ENCODE assay signal across 8 cellular contexts in the genomic region with DNA sequence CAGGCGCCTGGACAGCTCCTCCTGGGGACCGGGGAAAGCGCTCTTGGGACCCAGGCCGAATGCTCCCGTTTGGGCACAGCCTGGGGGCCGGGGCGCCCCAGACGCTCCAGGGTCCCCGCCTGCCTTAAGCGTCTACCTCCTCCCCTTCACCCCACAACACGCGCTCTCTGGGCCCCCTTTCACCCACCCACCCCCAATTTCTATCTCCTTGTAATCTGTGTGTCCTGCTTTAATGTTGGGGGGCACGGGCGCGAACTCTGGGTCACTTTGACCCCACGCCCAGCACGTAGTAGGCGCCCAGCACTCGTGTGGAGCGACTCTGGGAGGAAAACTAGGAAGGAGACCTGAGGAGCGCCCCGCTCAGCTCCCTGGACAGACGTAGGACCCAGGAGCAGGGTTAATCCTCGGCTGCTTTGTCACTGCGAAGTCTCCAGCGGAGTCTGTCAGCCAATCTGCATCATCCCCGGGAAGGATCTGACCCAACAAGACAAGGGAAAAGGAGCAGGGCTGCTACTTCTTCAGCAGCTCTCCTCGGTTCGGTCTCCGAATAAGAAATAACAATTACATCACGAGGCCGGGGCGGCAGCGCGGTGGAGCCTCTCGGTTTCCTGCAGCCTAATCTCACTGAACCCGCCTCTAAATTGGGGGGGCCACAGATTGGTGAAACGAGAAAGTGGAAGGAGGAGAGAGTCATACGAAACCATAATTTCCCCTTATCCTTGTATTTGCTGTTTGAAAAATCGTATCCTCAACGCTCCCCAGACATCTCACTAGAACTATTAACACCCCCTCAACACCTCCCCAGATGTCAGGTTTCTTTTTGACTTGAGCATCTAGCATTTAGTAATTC. TPM values are rescaled to one million over a fixed set of nuclear protein-coding genes. Genes with fewer than 3 reads are reported as not detected.
DNase-seq lines count a peak whose midpoint lies in the region; ATAC-seq, FAIRE-seq and TF ChIP-seq lines count a peak whose summit lies in the region.

No MANE protein-coding gene starts in this region.

- H3K4me1 ChIP-seq in small intestine (ENCODE audit: control insufficient read depth in 2 of 2, insufficient read depth in 1 of 2, low read depth in 1 of 2, low read length in 1 of 2) = peaks cover 0 to 3% of the 10 kb centered on the region in 2 donors

- H3K4me3 Mint-ChIP-seq in immature natural killer cell = peak overlapping the region; percentile 92 to 98 (median 93)

- FAIRE-seq in bronchial epithelial cell (lab: Jason Lieb, UNC) = no peak
- FAIRE-seq in small intestine (lab: Jason Lieb, UNC) = no peak

- peak; percentile 31 for ATAC-seq in GM18907 (IDR thresholded peaks at IDR 0.05; ENCODE audit: unreplicated experiment)
- no peak for ATAC-seq in HG02588 (IDR thresholded peaks at IDR 0.05; ENCODE audit: unreplicated experiment)

- H3K36me3 Mint-ChIP-seq in immature natural killer cell = no peaks in the 10 kb centered on the region

- peak overlapping the region; percentile 84 for H3K27ac ChIP-seq in 22Rv1
- peak overlapping the region; percentile 89 to 94 for H3K27ac ChIP-seq in small intestine (ENCODE audit: low read depth in 1 of 2, low read length in 1 of 2)

- peaks cover 8 to 13% (median 11%) of the 10 kb centered on the region in 3 donors for H3K27me3 Mint-ChIP-seq in immature natural killer cell (ENCODE audit: low read depth in 3 of 3)

- whole genome bisulfite sequencing in small intestine, 3 donors = 0% methylated on average over 40 to 41 of the region's 41 CpGs

- peak overlapping the region; percentile 87 to 98 (median 96) for H3K27ac Mint-ChIP-seq in immature natural killer cell

- no peak for TF ChIP-seq CTCF in 22Rv1 (IDR thresholded peaks at IDR 0.05)
- TF ChIP-seq CTCF in bronchial epithelial cell (IDR thresholded peaks at IDR 0.05; ENCODE audit: insufficient read depth, low read length, severe bottlenecking) = no peak

- H3K4me1 Mint-ChIP-seq in immature natural killer cell = peaks cover 40 to 49% of the 10 kb centered on the region in 2 donors

- no peaks in the 10 kb centered on the region for H3K27me3 ChIP-seq in MG63
- H3K27me3 ChIP-seq in bronchial epithelial cell (ENCODE audit: control insufficient read depth, insufficient read depth, low read length) = no peaks in the 10 kb centered on the region
- no peaks in the 10 kb centered on the region for H3K27me3 ChIP-seq in small intestine (ENCODE audit: control insufficient read depth in 2 of 2, insufficient read depth in 2 of 2, low read length in 2 of 2)

- peak; percentile 75 for DNase-seq in MG63
- DNase-seq in activated CD4-positive, CD25-positive, alpha-beta regulatory T cell (lab: John Stamatoyannopoulos, UW) = peak; percentile 12 to 55 (median 40)
- peak; percentile 66 for DNase-seq in bronchial epithelial cell (ENCODE audit: low read depth)
- peak; percentile 73 to 76 (median 76) for DNase-seq in immature natural killer cell
- peak; percentile 68 for DNase-seq in small intestine

- H3K9me3 Mint-ChIP-seq in immature natural killer cell = peaks cover 0 to 1% (median 0%) of the 10 kb centered on the region in 6 donors

- H3K4me3 ChIP-seq in MG63 (peak overlapping the region; percentile 75), bronchial epithelial cell (ENCODE audit: low read depth, low read length) (peak overlapping the region; percentile 62), small intestine (ENCODE audit: low read depth in 1 of 2, low read length in 2 of 2) (peak overlapping the region; percentile 97)

- H3K36me3 ChIP-seq in MG63 (no peaks in the 10 kb centered on the region), bronchial epithelial cell (ENCODE audit: control insufficient read depth, insufficient read depth, low read length) (no peaks in the 10 kb centered on the region), small intestine (ENCODE audit: control insufficient read depth in 2 of 2, insufficient read depth in 2 of 2, low read length in 2 of 2) (no peaks in the 10 kb centered on the region)

- H3K9me3 ChIP-seq in MG63 (no peaks in the 10 kb centered on the region), small intestine (ENCODE audit: control insufficient read depth, low read depth) (no peaks in the 10 kb centered on the region)

RNA-seq across cellular contexts. Expression of a gene that starts 0.8 kb away (rescaled TPM):
- 6.8 and 11.3 TPM in 2 replicates for total RNA-seq in MG63 (2014; rRNA removed; shearing (Covaris generic); ENCODE audit: low replicate concordance)
- total RNA-seq in bronchial epithelial cell = 48.8 and 64.0 TPM in 2 replicates
- polyA plus RNA-seq in immature natural killer cell = 10 to 100 TPM; 21.5 to 25.1 (median 24.4) TPM
- polyA plus RNA-seq in small intestine = 10 to 100 TPM in 2 of 3 donors, 1 to 10 TPM in 1; 10.0 to 15.7 (median 12.3) TPM
